Comparison of ENCODE assay signal across 17 cellular contexts in the genomic region with DNA sequence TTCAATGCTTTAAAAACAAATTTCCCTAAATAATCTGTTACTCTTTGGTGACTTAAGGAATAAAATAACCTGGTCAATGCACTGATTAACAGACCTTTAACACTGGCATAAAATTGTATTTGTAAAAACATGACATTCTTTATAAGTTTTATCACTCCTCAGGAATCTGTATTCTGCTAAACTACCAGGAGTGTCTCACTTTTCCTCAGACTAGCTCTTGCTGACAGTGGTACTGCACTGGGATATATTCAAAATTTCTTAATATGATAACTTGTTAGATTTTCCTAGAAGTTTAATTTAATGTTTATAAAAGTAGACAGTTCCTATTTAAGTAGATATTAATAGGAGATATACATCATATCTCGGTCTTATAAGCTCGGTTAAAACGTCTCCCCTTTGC.
"Had no signal": no experiment of that assay in that cellular context is flagged by ENCODE, and none has a peak within 500 bp of the region (broad histone marks: within the 10 kb centered on the region; RNA-seq: fewer than 3 reads in every experiment).

No MANE protein-coding gene starts in this region.

- H3K9me3 ChIP-seq: colonic mucosa, gastroesophageal sphincter, neutrophil, right atrium auricular region, sigmoid colon, uterus had no signal

- DNase-seq: colonic mucosa; effector CD4-positive, alpha-beta T cell; endodermal cell; glutamatergic neuron; immature natural killer cell; kidney; left colon; naive thymus-derived CD8-positive, alpha-beta T cell; posterior cingulate gyrus; sigmoid colon; small intestine; stimulated activated CD4-positive, alpha-beta T cell treated with anti-CD3 and anti-CD28 coated beads, Interleukin-12 subunit alpha, Interleukin-12 subunit beta, amount 100 ng/mL, for 4 hours; stimulated activated naive CD4-positive, alpha-beta T cell treated with Interleukin-2 at 50 U/mL for 16 hours; uterus had no signal

- H3K27ac ChIP-seq: colonic mucosa, gastroesophageal sphincter, neutrophil, right atrium auricular region, sigmoid colon, uterus had no signal

- H3K4me3 ChIP-seq: colonic mucosa, gastroesophageal sphincter, right atrium auricular region, sigmoid colon, uterus had no signal

- H3K4me1 ChIP-seq: colonic mucosa, right atrium auricular region, uterus had no signal

- ATAC-seq: gastroesophageal sphincter; left colon; naive thymus-derived CD8-positive, alpha-beta T cell had no signal

- H3K27me3 ChIP-seq: colonic mucosa, gastroesophageal sphincter, neutrophil, right atrium auricular region, sigmoid colon, uterus had no signal

- H3K36me3 ChIP-seq: colonic mucosa, gastroesophageal sphincter, neutrophil, right atrium auricular region, sigmoid colon, uterus had no signal
